12 cellular contexts compared by ENCODE assay signal in the genomic region with DNA sequence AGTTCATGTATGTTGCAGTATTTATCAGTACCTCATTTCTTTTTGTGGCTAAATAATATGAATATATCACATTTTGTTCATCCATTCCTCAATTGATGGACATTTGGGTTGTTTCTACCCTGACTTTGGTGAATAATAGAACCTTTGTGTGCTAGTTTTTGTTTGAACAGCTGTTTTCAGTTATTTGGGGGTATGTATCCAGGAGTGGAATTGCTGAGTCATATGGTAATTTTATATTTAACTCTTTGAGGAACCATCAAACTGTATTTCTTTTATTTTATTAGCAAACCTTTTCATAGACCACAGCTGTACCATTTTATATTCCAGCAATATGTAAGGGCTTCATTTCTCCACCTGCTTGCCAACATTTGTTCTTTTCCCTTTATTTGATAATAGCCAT. TPM values are rescaled to one million over a fixed set of nuclear protein-coding genes. Genes with fewer than 3 reads are reported as not detected.
DNase-seq lines count a peak whose midpoint lies in the region; ATAC-seq and TF ChIP-seq lines count a peak whose summit lies in the region.
"Had no signal": no experiment of that assay in that cellular context is flagged by ENCODE, and none has a peak within 500 bp of the region (broad histone marks: within the 10 kb centered on the region; RNA-seq: fewer than 3 reads in every experiment).

No MANE protein-coding gene starts in this region.

- no peaks in the 10 kb centered on the region for H3K4me1 Mint-ChIP-seq in central memory CD8-positive, alpha-beta T cell
- H3K4me1 Mint-ChIP-seq in neural crest cell: peaks cover 9% of the 10 kb centered on the region
- H3K4me1 Mint-ChIP-seq in activated T-helper 2 cell treated with anti-CD3 and anti-CD28 coated beads, Interferon-gamma antibody, Interleukin-2, Interleukin-4, amounts not matched to agents 10 μg/mL and 5 μg/mL and 100 μg/mL, durations not matched to agents 14 hours and 24 hours and 36 hours (ENCODE audit: low read depth): peaks cover 5% of the 10 kb centered on the region
- peaks cover 0 to 4% (median 0%) of the 10 kb centered on the region in 4 donors for H3K4me1 Mint-ChIP-seq in naive thymus-derived CD8-positive, alpha-beta T cell

- no peak overlapping the region for H3K4me3 ChIP-seq in H7 (ENCODE audit: insufficient read depth, low read depth, low read length)
- H3K4me3 ChIP-seq: suprapubic skin had no signal

- H3K36me3 ChIP-seq in H7 (replicated peaks; ENCODE audit: control insufficient read depth, insufficient read depth, low read length): peaks cover 8% of the 10 kb centered on the region

- H3K36me3 Mint-ChIP-seq in central memory CD8-positive, alpha-beta T cell (ENCODE audit: insufficient read depth): peaks cover 36% of the 10 kb centered on the region
- H3K36me3 Mint-ChIP-seq in neural crest cell (ENCODE audit: low read depth): peaks cover 20% of the 10 kb centered on the region
- peaks cover 51% of the 10 kb centered on the region for H3K36me3 Mint-ChIP-seq in activated T-helper 2 cell treated with anti-CD3 and anti-CD28 coated beads, Interferon-gamma antibody, Interleukin-2, Interleukin-4, amounts not matched to agents 10 μg/mL and 5 μg/mL and 100 μg/mL, durations not matched to agents 14 hours and 24 hours and 36 hours (ENCODE audit: low read depth)
- peaks cover 0 to 76% (median 14%) of the 10 kb centered on the region in 3 donors for H3K36me3 Mint-ChIP-seq in naive thymus-derived CD8-positive, alpha-beta T cell

- intact Hi-C loops in activated T-helper 2 cell treated with anti-CD3 and anti-CD28 coated beads, Interferon-gamma antibody, Interleukin-2, Interleukin-4, amounts not matched to agents 10 μg/mL and 5 μg/mL and 100 μg/mL, durations not matched to agents 14 hours and 24 hours and 36 hours (cut with micrococcal nuclease): no loop called here

- H3K27me3 Mint-ChIP-seq in central memory CD8-positive, alpha-beta T cell: no peaks in the 10 kb centered on the region
- no peaks in the 10 kb centered on the region for H3K27me3 Mint-ChIP-seq in neural crest cell (ENCODE audit: low read depth)
- no peaks in the 10 kb centered on the region for H3K27me3 Mint-ChIP-seq in activated T-helper 2 cell treated with anti-CD3 and anti-CD28 coated beads, Interferon-gamma antibody, Interleukin-2, Interleukin-4, amounts not matched to agents 10 μg/mL and 5 μg/mL and 100 μg/mL, durations not matched to agents 14 hours and 24 hours and 36 hours (ENCODE audit: low read depth)
- H3K27me3 Mint-ChIP-seq in naive thymus-derived CD8-positive, alpha-beta T cell: no peaks in the 10 kb centered on the region
- H3K27me3 Mint-ChIP-seq: activated CD4-positive, alpha-beta memory T cell treated with anti-CD3 and anti-CD28 coated beads, Interleukin-2, amount 10 ng/mL, durations not matched to agents 7 days and 5 days; activated naive CD8-positive, alpha-beta T cell treated with anti-CD3 and anti-CD28 coated beads, Interleukin-2, amount 10 ng/mL, durations not matched to agents 7 days and 5 days had no signal

- ATAC-seq in central memory CD8-positive, alpha-beta T cell (replicated peaks; ENCODE audit: extremely low read depth, poor library complexity, severe bottlenecking): no peak
- no peak for ATAC-seq in naive thymus-derived CD8-positive, alpha-beta T cell

- H3K27ac Mint-ChIP-seq in central memory CD8-positive, alpha-beta T cell (ENCODE audit: low read depth): peak overlapping the region; percentile 37
- H3K27ac Mint-ChIP-seq in neural crest cell (ENCODE audit: unreplicated experiment): peak overlapping the region; percentile 3
- no peak overlapping the region for H3K27ac Mint-ChIP-seq in activated T-helper 2 cell treated with anti-CD3 and anti-CD28 coated beads, Interferon-gamma antibody, Interleukin-2, Interleukin-4, amounts not matched to agents 10 μg/mL and 5 μg/mL and 100 μg/mL, durations not matched to agents 14 hours and 24 hours and 36 hours
- H3K27ac Mint-ChIP-seq in naive thymus-derived CD8-positive, alpha-beta T cell: peak overlapping the region in 2 of 10 donors; percentile 2 to 39
- H3K27ac Mint-ChIP-seq: activated CD4-positive, alpha-beta memory T cell treated with anti-CD3 and anti-CD28 coated beads, Interleukin-2, amount 10 ng/mL, durations not matched to agents 7 days and 5 days; activated naive CD8-positive, alpha-beta T cell treated with anti-CD3 and anti-CD28 coated beads, Interleukin-2, amount 10 ng/mL, durations not matched to agents 7 days and 5 days had no signal

- DNase-seq in Daoy (ENCODE audit: low read depth) (peak; percentile 2), NCI-H146 (lab: John Stamatoyannopoulos, UW) (peak; percentile 32), neural crest cell (ENCODE audit: low read depth, low spot score) (no peak), HuH-7.5 (ENCODE audit: low spot score) (no peak), H7 (no peak)
- no peak for DNase-seq in central memory CD8-positive, alpha-beta T cell (ENCODE audit: low spot score in 2 of 2)
- DNase-seq in activated T-helper 2 cell treated with anti-CD3 and anti-CD28 coated beads, Interferon-gamma antibody, Interleukin-2, Interleukin-4, amounts not matched to agents 10 μg/mL and 5 μg/mL and 100 μg/mL, durations not matched to agents 14 hours and 24 hours and 36 hours (ENCODE audit: low spot score): no peak
- no peak for DNase-seq in naive thymus-derived CD8-positive, alpha-beta T cell
- DNase-seq: activated CD4-positive, alpha-beta memory T cell treated with anti-CD3 and anti-CD28 coated beads, Interleukin-2, amount 10 ng/mL, durations not matched to agents 7 days and 5 days; activated naive CD8-positive, alpha-beta T cell treated with anti-CD3 and anti-CD28 coated beads, Interleukin-2, amount 10 ng/mL, durations not matched to agents 7 days and 5 days; stimulated activated CD4-positive, alpha-beta T cell treated with anti-CD3 and anti-CD28 coated beads, Interleukin-4, amount 100 ng/mL, for 24 hours had no signal

- H3K4me3 Mint-ChIP-seq in central memory CD8-positive, alpha-beta T cell: no peak overlapping the region
- no peak overlapping the region for H3K4me3 Mint-ChIP-seq in neural crest cell
- no peak overlapping the region for H3K4me3 Mint-ChIP-seq in activated T-helper 2 cell treated with anti-CD3 and anti-CD28 coated beads, Interferon-gamma antibody, Interleukin-2, Interleukin-4, amounts not matched to agents 10 μg/mL and 5 μg/mL and 100 μg/mL, durations not matched to agents 14 hours and 24 hours and 36 hours (ENCODE audit: low read depth)
- H3K4me3 Mint-ChIP-seq in naive thymus-derived CD8-positive, alpha-beta T cell: no peak overlapping the region
- H3K4me3 Mint-ChIP-seq: activated CD4-positive, alpha-beta memory T cell treated with anti-CD3 and anti-CD28 coated beads, Interleukin-2, amount 10 ng/mL, durations not matched to agents 7 days and 5 days; activated naive CD8-positive, alpha-beta T cell treated with anti-CD3 and anti-CD28 coated beads, Interleukin-2, amount 10 ng/mL, durations not matched to agents 7 days and 5 days had no signal

- no peak for TF ChIP-seq CTCF in neural crest cell (conservative IDR thresholded peaks at IDR 0.05)

- H3K9me3 Mint-ChIP-seq in central memory CD8-positive, alpha-beta T cell: no peaks in the 10 kb centered on the region
- peaks cover 3% of the 10 kb centered on the region for H3K9me3 Mint-ChIP-seq in neural crest cell
- no peaks in the 10 kb centered on the region for H3K9me3 Mint-ChIP-seq in activated T-helper 2 cell treated with anti-CD3 and anti-CD28 coated beads, Interferon-gamma antibody, Interleukin-2, Interleukin-4, amounts not matched to agents 10 μg/mL and 5 μg/mL and 100 μg/mL, durations not matched to agents 14 hours and 24 hours and 36 hours
- no peaks in the 10 kb centered on the region for H3K9me3 Mint-ChIP-seq in naive thymus-derived CD8-positive, alpha-beta T cell
- H3K9me3 Mint-ChIP-seq: activated CD4-positive, alpha-beta memory T cell treated with anti-CD3 and anti-CD28 coated beads, Interleukin-2, amount 10 ng/mL, durations not matched to agents 7 days and 5 days; activated naive CD8-positive, alpha-beta T cell treated with anti-CD3 and anti-CD28 coated beads, Interleukin-2, amount 10 ng/mL, durations not matched to agents 7 days and 5 days had no signal

- no peaks in the 10 kb centered on the region for H3K27me3 ChIP-seq in H7 (ENCODE audit: control insufficient read depth, insufficient read depth, low read length)
- H3K27me3 ChIP-seq: suprapubic skin had no signal

- POLR2A ChIA-PET in naive thymus-derived CD8-positive, alpha-beta T cell (lab: Charles Lee): interaction anchor here (0.7 kb wide), 1 partner anchor 361 kb away, joined by 3 read pairs; no protein-coding TSS in a partner anchor

RNA-seq across cellular contexts. Expression of gene RBM5, which starts 38.4 kb away (rescaled TPM):
- total RNA-seq in Daoy (2014; rRNA removed; shearing (Covaris generic)): 41.2 and 62.9 TPM in 2 replicates
- total RNA-seq in neural crest cell: 193 and 213 TPM in 2 replicates
- 139 and 144 TPM in 2 replicates for total RNA-seq in activated T-helper 2 cell treated with anti-CD3 and anti-CD28 coated beads, Interferon-gamma antibody, Interleukin-2, Interleukin-4, amounts not matched to agents 10 μg/mL and 5 μg/mL and 100 μg/mL, durations not matched to agents 14 hours and 24 hours and 36 hours
- 69.1 and 104 TPM in 2 replicates for total RNA-seq in H7 (2014; rRNA removed; shearing (Covaris generic))
- 100 to 1,000 TPM; 387 to 402 TPM for total RNA-seq in naive thymus-derived CD8-positive, alpha-beta T cell
- 10 to 100 TPM; 19.7 to 46.1 (median 35.0) TPM for polyA plus RNA-seq in naive thymus-derived CD8-positive, alpha-beta T cell

Comparison
In these comparisons a context has a peak if more than half of its experiments do, and no peak if none do; other contexts are left out.
1. DNase-seq: peak in Daoy (single experiment) and NCI-H146 (single experiment); none in central memory CD8-positive, alpha-beta T cell (0 of 2), neural crest cell (single experiment), HuH-7.5 (single experiment), activated T-helper 2 cell treated with anti-CD3 and anti-CD28 coated beads, Interferon-gamma antibody, Interleukin-2, Interleukin-4, amounts not matched to agents 10 μg/mL and 5 μg/mL and 100 μg/mL, durations not matched to agents 14 hours and 24 hours and 36 hours (single experiment), H7 (single experiment) and naive thymus-derived CD8-positive, alpha-beta T cell (0 of 10).